Comparison of ENCODE assay signal across 8 cellular contexts in genomic region chr6:33207569-33208088, GRCh38. TPM values are rescaled to one million over a fixed set of nuclear protein-coding genes. Genes with fewer than 3 reads are reported as not detected.
DNase-seq lines count a peak whose midpoint lies in the region; ATAC-seq and TF ChIP-seq lines count a peak whose summit lies in the region.

No MANE protein-coding gene starts in this region.

- peaks cover 17% of the 10 kb centered on the region for H3K36me3 ChIP-seq in mucosa of stomach (ENCODE audit: control insufficient read depth, insufficient read depth, low read length)

- peaks cover 35% of the 10 kb centered on the region for H3K36me3 Mint-ChIP-seq in activated T-cell treated with anti-CD3 and anti-CD28 coated beads, Interleukin-2, amount 50 U/mL, for 4 hours (ENCODE audit: insufficient read depth)

- no peaks in the 10 kb centered on the region for H3K9me3 ChIP-seq in mucosa of stomach (ENCODE audit: control insufficient read depth, low read length)

- peaks cover 53% of the 10 kb centered on the region for H3K4me1 Mint-ChIP-seq in activated T-cell treated with anti-CD3 and anti-CD28 coated beads, Interleukin-2, amount 50 U/mL, for 4 hours (ENCODE audit: low read depth)

- H3K4me3 ChIP-seq in epithelial cell of esophagus (ENCODE audit: low read length) = peak overlapping the region; percentile 79
- peak overlapping the region; percentile 81 for H3K4me3 ChIP-seq in mucosa of stomach (ENCODE audit: low read length)

- H3K9me3 Mint-ChIP-seq in activated T-cell treated with anti-CD3 and anti-CD28 coated beads, Interleukin-2, amount 50 U/mL, for 4 hours = no peaks in the 10 kb centered on the region

- ATAC-seq in activated T-cell treated with anti-CD3 and anti-CD28 coated beads, Interleukin-2, amount 50 U/mL, for 4 hours = no peak
- ATAC-seq in SK-N-SH treated with all-trans-retinoic acid at 6 μM for 48 hours (peak; percentile 56), HG03520 (IDR thresholded peaks at IDR 0.05; ENCODE audit: unreplicated experiment) (no peak), GM19463 (IDR thresholded peaks at IDR 0.05; ENCODE audit: unreplicated experiment) (no peak)

- H3K27me3 ChIP-seq in mucosa of stomach (ENCODE audit: control insufficient read depth, insufficient read depth, low read length) = peaks cover 2% of the 10 kb centered on the region

- peak overlapping the region; percentile 98 for H3K9ac ChIP-seq in mucosa of stomach (ENCODE audit: low read length)

- no peak for DNase-seq in activated T-cell treated with anti-CD3 and anti-CD28 coated beads, Interleukin-2, amount 50 U/mL, for 4 hours
- no peak for DNase-seq in activated T-cell treated with anti-CD3 and anti-CD28 coated beads for 4 hours
- DNase-seq in epithelial cell of esophagus (ENCODE audit: low read depth) = peak; percentile 47
- no peak for DNase-seq in T-helper 9 cell

- no peak for TF ChIP-seq CTCF in epithelial cell of esophagus (IDR thresholded peaks at IDR 0.05; ENCODE audit: insufficient read depth, low read depth, low read length, missing control alignments)

- H3K27me3 Mint-ChIP-seq in activated T-cell treated with anti-CD3 and anti-CD28 coated beads, Interleukin-2, amount 50 U/mL, for 4 hours (ENCODE audit: low read depth) = no peaks in the 10 kb centered on the region

- peaks cover 29% of the 10 kb centered on the region for H3K4me1 ChIP-seq in mucosa of stomach (ENCODE audit: control insufficient read depth, insufficient read depth, low read length)

- H3K4me3 Mint-ChIP-seq in activated T-cell treated with anti-CD3 and anti-CD28 coated beads, Interleukin-2, amount 50 U/mL, for 4 hours = peak overlapping the region; percentile 86

TF ChIP-seq in SK-N-SH treated with all-trans-retinoic acid at 6 μM for 48 hours, 23 proteins besides CTCF, POLR2A, EP300 and RAD21:
- TF ChIP-seq ZFP30 (CRISPR knock-in tag; IDR thresholded peaks at IDR 0.05) (no peak), PPARA (CRISPR knock-in tag; IDR thresholded peaks at IDR 0.05; ENCODE audit: borderline replicate concordance) (no peak), TCF4 (CRISPR knock-in tag; IDR thresholded peaks at IDR 0.05; ENCODE audit: borderline replicate concordance) (no peak), ZNF8 (CRISPR knock-in tag; IDR thresholded peaks at IDR 0.05) (no peak), TOX (CRISPR knock-in tag; IDR thresholded peaks at IDR 0.05; ENCODE audit: borderline replicate concordance) (no peak), ESRRG (CRISPR knock-in tag; IDR thresholded peaks at IDR 0.05) (no peak), BACH2 (CRISPR knock-in tag; IDR thresholded peaks at IDR 0.05; ENCODE audit: borderline replicate concordance) (no peak), ZNF565 (CRISPR knock-in tag; conservative IDR thresholded peaks at IDR 0.05; ENCODE audit: low read depth) (no peak), OSR1 (CRISPR knock-in tag; IDR thresholded peaks at IDR 0.05) (no peak), ZFP3 (CRISPR knock-in tag; IDR thresholded peaks at IDR 0.05) (no peak), SNAI2 (CRISPR knock-in tag; IDR thresholded peaks at IDR 0.05) (no peak), ISL1 (CRISPR knock-in tag; IDR thresholded peaks at IDR 0.05) (no peak)

RNA-seq across cellular contexts. Expression of gene RING1, which starts 0.7 kb away (rescaled TPM):
- total RNA-seq in activated T-cell treated with anti-CD3 and anti-CD28 coated beads, Interleukin-2, amount 50 U/mL, for 4 hours = 10 to 100 TPM; 64.7 to 66.5 (median 66.3) TPM

RNA-seq across cellular contexts. Expression of gene HSD17B8, which starts 3.2 kb away (rescaled TPM):
- total RNA-seq in activated T-cell treated with anti-CD3 and anti-CD28 coated beads, Interleukin-2, amount 50 U/mL, for 4 hours = 10 to 100 TPM; 11.7 to 20.1 (median 19.4) TPM

RNA-seq across cellular contexts. Expression of gene SLC39A7, which starts 7.0 kb away (rescaled TPM):
- total RNA-seq in activated T-cell treated with anti-CD3 and anti-CD28 coated beads, Interleukin-2, amount 50 U/mL, for 4 hours = 10 to 100 TPM; 68.7 to 78.3 (median 72.1) TPM

RNA-seq across cellular contexts. Expression of gene RXRB, which starts 7.2 kb away (rescaled TPM):
- 10 to 100 TPM; 55.2 to 62.3 (median 60.8) TPM for total RNA-seq in activated T-cell treated with anti-CD3 and anti-CD28 coated beads, Interleukin-2, amount 50 U/mL, for 4 hours

RNA-seq across cellular contexts. Expression of gene COL11A2, which starts 15.4 kb away (rescaled TPM):
- under 1 TPM; 0.48 to 0.98 (median 0.60) TPM for total RNA-seq in activated T-cell treated with anti-CD3 and anti-CD28 coated beads, Interleukin-2, amount 50 U/mL, for 4 hours
